ENCODE assay signal across 19 cellular contexts in the genomic region with DNA sequence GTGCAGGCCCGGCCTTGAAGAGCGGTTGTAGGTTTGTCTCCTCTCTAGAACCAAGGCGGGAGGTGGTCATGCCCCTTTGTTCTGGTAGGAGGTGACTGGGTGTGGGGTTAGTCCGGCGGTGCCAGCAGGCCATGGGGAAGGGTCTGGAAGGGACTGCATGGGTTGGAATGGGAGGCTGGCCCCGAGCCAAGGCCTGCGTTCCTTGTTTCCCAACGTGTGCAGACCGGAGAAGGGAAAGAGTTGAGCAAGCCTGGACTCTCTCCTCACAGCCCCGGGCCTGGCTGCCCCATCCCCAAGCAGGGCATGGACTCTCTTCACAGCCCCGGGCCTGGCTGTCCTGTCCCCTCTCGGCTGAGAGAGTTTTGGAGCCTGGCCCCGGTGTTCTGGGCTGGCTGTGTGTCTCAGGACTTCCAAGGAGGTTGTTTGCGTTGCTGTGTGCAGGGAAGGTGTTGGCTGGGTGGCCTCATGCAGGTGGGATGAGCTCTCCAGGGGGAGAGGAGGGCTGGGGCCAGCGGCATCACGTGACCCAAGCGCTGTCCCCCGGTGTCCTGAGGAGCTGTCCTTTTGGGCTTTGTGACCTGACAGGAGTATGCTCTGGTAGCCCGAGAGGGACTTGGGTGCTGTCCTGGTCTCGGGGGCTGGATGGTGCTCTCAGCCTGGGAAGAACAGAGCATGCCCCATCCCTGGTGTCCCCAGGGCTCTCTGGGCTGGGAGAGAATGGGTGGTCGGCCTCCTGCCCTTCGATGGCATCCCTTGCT. TPM values are rescaled to one million over a fixed set of nuclear protein-coding genes. Genes with fewer than 3 reads are reported as not detected.
DNase-seq lines count a peak whose midpoint lies in the region; ATAC-seq, FAIRE-seq and TF ChIP-seq lines count a peak whose summit lies in the region.
"Had no signal": no experiment of that assay in that cellular context is flagged by ENCODE, and none has a peak within 500 bp of the region (broad histone marks: within the 10 kb centered on the region; RNA-seq: fewer than 3 reads in every experiment).

No MANE protein-coding gene starts in this region.

- intact Hi-C loops in HepG2 (cut with micrococcal nuclease; ENCODE audit: unreplicated experiment) (no loop called here), right lobe of liver (cut with DNase I) (no loop called here), vagina (cut with DNase I) (loop anchor here (10.0 kb wide), 1 partner anchor 889 kb away; the partner anchor contains the start of genes NTHL1 and TSC2)

- H3K27ac Mint-ChIP-seq in osteocyte (ENCODE audit: unreplicated experiment): no peak overlapping the region
- H3K27ac Mint-ChIP-seq: activated CD8-positive, alpha-beta memory T cell treated with anti-CD3 and anti-CD28 coated beads, Interleukin-2, amount 10 ng/mL, durations not matched to agents 7 days and 5 days; CD8-positive, alpha-beta memory T cell; HFFc6 had no signal

- H3K9me3 ChIP-seq in HepG2 (ENCODE audit: low read length) (no peaks in the 10 kb centered on the region), right lobe of liver (no peaks in the 10 kb centered on the region), esophagus (ENCODE audit: control insufficient read depth in 2 of 2, insufficient read depth in 1 of 2, low read depth in 1 of 2, low read length in 1 of 2) (peaks cover 0 to 3% of the 10 kb centered on the region in 2 donors), neuronal stem cell (replicated peaks in 1 of 2; ENCODE audit: control insufficient read depth in 2 of 2, insufficient read depth in 1 of 2, low read depth in 1 of 2, low read length in 2 of 2) (no peaks in the 10 kb centered on the region), vagina (no peaks in the 10 kb centered on the region)
- H3K9me3 ChIP-seq: ascending aorta, suprapubic skin had no signal

- peak overlapping the region; percentile 16 for H2BK12ac ChIP-seq in neuronal stem cell (ENCODE audit: low read length)

- WGBS in HepG2 (ENCODE audit: low lambda C conversion rate): 12% methylated on average over 12 of the region's 22 CpGs
- 27% methylated on average over 9 of the region's 22 CpGs for WGBS in right lobe of liver (ENCODE audit: insufficient coverage, low coverage, low lambda C conversion rate, missing lambda C conversion rate)
- WGBS in esophagus, 2 donors: 54 to 62% methylated on average over 22 of the region's 22 CpGs
- no CpG with 5 or more reads among the region's 22 CpGs for WGBS in neuronal stem cell (ENCODE audit: extremely low coverage in 2 of 2, insufficient read length in 2 of 2, insufficient replicate concordance in 1 of 2), 2 donors

- BruUV-seq in HepG2 (replicated peaks; lab: Mats Ljungman, UMichigan): no TSS peak

- H3K9ac ChIP-seq in HepG2 (ENCODE audit: insufficient read depth, low read depth, low read length) (no peak overlapping the region), neuronal stem cell (ENCODE audit: low read depth, low read length, poor library complexity) (peak overlapping the region; percentile 44)

- no peak for FAIRE-seq in HepG2 (lab: Jason Lieb, UNC)

- H3K36me3 ChIP-seq in HepG2 (replicated peaks in 1 of 2; ENCODE audit: control insufficient read depth in 1 of 2, insufficient read depth in 2 of 2, low read length in 2 of 2) (no peaks in the 10 kb centered on the region), right lobe of liver (no peaks in the 10 kb centered on the region), esophagus (ENCODE audit: control insufficient read depth in 2 of 2, insufficient read depth in 2 of 2, low read length in 1 of 2) (no peaks in the 10 kb centered on the region), neuronal stem cell (replicated peaks in 1 of 2; ENCODE audit: control insufficient read depth in 2 of 2, insufficient read depth in 2 of 2, low read length in 2 of 2) (no peaks in the 10 kb centered on the region), vagina (no peaks in the 10 kb centered on the region)
- H3K36me3 ChIP-seq: ascending aorta, suprapubic skin had no signal

- peak; percentile 16 for ATAC-seq in HepG2
- ATAC-seq in right lobe of liver: no peak
- ATAC-seq in HG03159 (IDR thresholded peaks at IDR 0.05; ENCODE audit: unreplicated experiment): no peak
- ATAC-seq: activated CD8-positive, alpha-beta memory T cell treated with anti-CD3 and anti-CD28 coated beads, Interleukin-2, amount 10 ng/mL, durations not matched to agents 7 days and 5 days had no signal

- no peak overlapping the region for H3K14ac ChIP-seq in neuronal stem cell (ENCODE audit: low read length)

- H3K18ac ChIP-seq in neuronal stem cell (ENCODE audit: low read length): peak overlapping the region; percentile 28

- H4K91ac ChIP-seq in neuronal stem cell (ENCODE audit: low read depth, low read length, poor library complexity): peak overlapping the region; percentile 12

- CTCF ChIA-PET in HepG2 (lab: Yijun Ruan, JAX; ENCODE audit: low intra/inter-chr PET ratio, low total read pairs): no interaction called here

- H3K4me1 ChIP-seq in HepG2 (ENCODE audit: insufficient read depth, low read length) (peaks cover 58% of the 10 kb centered on the region), right lobe of liver (peaks cover 0 to 34% (median 16%) of the 10 kb centered on the region in 4 donors), esophagus (ENCODE audit: control insufficient read depth in 2 of 2, insufficient read depth in 2 of 2, low read length in 1 of 2) (peaks cover 8 to 10% of the 10 kb centered on the region in 2 donors), neuronal stem cell (ENCODE audit: control insufficient read depth in 2 of 2, insufficient read depth in 1 of 2, low read depth in 1 of 2, low read length in 2 of 2) (peaks cover 19 to 26% of the 10 kb centered on the region in 2 donors), vagina (peaks cover 43% of the 10 kb centered on the region)

- peak overlapping the region; percentile 55 for H2BK15ac ChIP-seq in neuronal stem cell (ENCODE audit: low read length)

- H3K23ac ChIP-seq in neuronal stem cell (ENCODE audit: low read depth, low read length, poor library complexity): peak overlapping the region; percentile 93

- DNase-seq in HepG2 (ENCODE audit: low spot score): peak; percentile 39
- DNase-seq in right lobe of liver: no peak
- no peak for DNase-seq in neuronal stem cell (ENCODE audit: low spot score)
- DNase-seq in vagina (ENCODE audit: extremely low spot score in 2 of 2): no peak
- no peak for DNase-seq in osteocyte (ENCODE audit: extremely low spot score, unreplicated experiment)
- no peak for DNase-seq in T-helper 2 cell
- DNase-seq: activated CD4-positive, CD25-positive, alpha-beta regulatory T cell treated with anti-CD3 and anti-CD28 coated beads, Interleukin-2, amount 50 U/mL, for 72 hours; activated CD8-positive, alpha-beta memory T cell treated with anti-CD3 and anti-CD28 coated beads, Interleukin-2, amount 10 ng/mL, durations not matched to agents 7 days and 5 days; activated gamma-delta T cell treated with Interleukin-2 at 50 U/mL for 16 hours; CD8-positive, alpha-beta memory T cell; HFFc6 had no signal

- peak overlapping the region; percentile 5 for H2AK5ac ChIP-seq in neuronal stem cell (ENCODE audit: low read depth, low read length)

- TF ChIP-seq CTCF in HepG2 (CRISPR knock-in tag; IDR thresholded peaks at IDR 0.05) (no peak), right lobe of liver (IDR thresholded peaks at IDR 0.05) (no peak), vagina (IDR thresholded peaks at IDR 0.05) (no peak), osteocyte (IDR thresholded peaks at IDR 0.05) (no peak)

- POLR2A ChIA-PET in HepG2 (lab: Yijun Ruan, JAX): no interaction called here

- H3K4me3 Mint-ChIP-seq in osteocyte (ENCODE audit: unreplicated experiment): no peak overlapping the region
- H3K4me3 Mint-ChIP-seq: activated CD8-positive, alpha-beta memory T cell treated with anti-CD3 and anti-CD28 coated beads, Interleukin-2, amount 10 ng/mL, durations not matched to agents 7 days and 5 days; HFFc6 had no signal

- H3K27me3 ChIP-seq in HepG2 (ENCODE audit: control insufficient read depth in 1 of 2, insufficient read depth in 2 of 2, low read length in 2 of 2) (peaks cover 8 to 79% of the 10 kb centered on the region in 2 experiments), right lobe of liver (peaks cover 0 to 3% of the 10 kb centered on the region in 2 donors), esophagus (ENCODE audit: control insufficient read depth in 1 of 2, insufficient read depth in 2 of 2, low read length in 2 of 2) (peaks cover 0 to 26% of the 10 kb centered on the region in 2 donors), neuronal stem cell (ENCODE audit: control insufficient read depth in 3 of 3, insufficient read depth in 3 of 3, low read depth in 1 of 3, low read length in 3 of 3) (peaks cover 0 to 19% (median 0%) of the 10 kb centered on the region in 3 experiments), vagina (peaks cover 11% of the 10 kb centered on the region)

- in situ Hi-C loops in HepG2 (cut with HindIII; ENCODE audit: extremely low pct_ligation_motif_present, low pct_unique_long_range_greater_than_20kb): no loop called here

- H3K9me3 Mint-ChIP-seq in osteocyte (ENCODE audit: unreplicated experiment): no peaks in the 10 kb centered on the region
- H3K9me3 Mint-ChIP-seq: CD8-positive, alpha-beta memory T cell; HFFc6 had no signal

- no peak overlapping the region for H4K8ac ChIP-seq in neuronal stem cell (ENCODE audit: low read depth, low read length)

- no peak overlapping the region for H2BK120ac ChIP-seq in neuronal stem cell (ENCODE audit: low read depth, low read length)

- peaks cover 2% of the 10 kb centered on the region for H3K27me3 Mint-ChIP-seq in osteocyte (ENCODE audit: unreplicated experiment)

- no peak for TF ChIP-seq RAD21 in HepG2 (CRISPR knock-in tag; IDR thresholded peaks at IDR 0.05)

- no peaks in the 10 kb centered on the region for H3K36me3 Mint-ChIP-seq in osteocyte (ENCODE audit: unreplicated experiment)
- H3K36me3 Mint-ChIP-seq: activated CD8-positive, alpha-beta memory T cell treated with anti-CD3 and anti-CD28 coated beads, Interleukin-2, amount 10 ng/mL, durations not matched to agents 7 days and 5 days; CD8-positive, alpha-beta memory T cell had no signal

- TF ChIP-seq POLR2A in HepG2 (IDR thresholded peaks at IDR 0.05; ENCODE audit: insufficient read depth in 1 of 2, low read depth in 2 of 2, low read length in 2 of 2) (no peak), right lobe of liver (IDR thresholded peaks at IDR 0.05) (no peak), vagina (IDR thresholded peaks at IDR 0.05) (no peak)

- H3K4ac ChIP-seq in neuronal stem cell (ENCODE audit: low read length): no peak overlapping the region

- no peak overlapping the region for H2AFZ ChIP-seq in HepG2 (ENCODE audit: low read length)
- H2AFZ ChIP-seq in neuronal stem cell (ENCODE audit: low read length): no peak overlapping the region

- 0 out of 2 replicates have a peak, but pooled peaks cover 8% of the 10 kb centered on the region for H4K20me1 ChIP-seq in HepG2 (ENCODE audit: insufficient read depth, low read length)

- H3K27ac ChIP-seq in HepG2 (ENCODE audit: extremely low read length, insufficient read depth, low read length) (no peak overlapping the region), right lobe of liver (peak overlapping the region in 1 of 3 donors; percentile 72), esophagus (ENCODE audit: low read depth in 2 of 2, low read length in 1 of 2) (peak overlapping the region; percentile 27 to 34), neuronal stem cell (replicated peaks; ENCODE audit: low read length) (no peak overlapping the region), vagina (peak overlapping the region; percentile 54)
- H3K27ac ChIP-seq: RWPE1, suprapubic skin had no signal

- H3K79me1 ChIP-seq in neuronal stem cell (ENCODE audit: low read depth, low read length): peaks cover 19% of the 10 kb centered on the region

- H2BK5ac ChIP-seq in neuronal stem cell (ENCODE audit: low read length): peak overlapping the region; percentile 75

- TF ChIP-seq EP300 in HepG2 (IDR thresholded peaks at IDR 0.05; ENCODE audit: low read depth in 2 of 2, low read length in 2 of 2) (no peak), HepG2 (CRISPR knock-in tag; IDR thresholded peaks at IDR 0.05; ENCODE audit: borderline replicate concordance) (no peak)

- no peaks in the 10 kb centered on the region for H3K79me2 ChIP-seq in HepG2 (ENCODE audit: insufficient read depth, low read length)

- H3K4me1 Mint-ChIP-seq in osteocyte (ENCODE audit: unreplicated experiment): peaks cover 19% of the 10 kb centered on the region
- H3K4me1 Mint-ChIP-seq: activated CD8-positive, alpha-beta memory T cell treated with anti-CD3 and anti-CD28 coated beads, Interleukin-2, amount 10 ng/mL, durations not matched to agents 7 days and 5 days had no signal

- peak overlapping the region; percentile 72 for H3K4me2 ChIP-seq in HepG2 (ENCODE audit: low read depth, low read length)
- no peak overlapping the region for H3K4me2 ChIP-seq in neuronal stem cell (ENCODE audit: insufficient read depth, low read length, poor library complexity, severe bottlenecking)

- peak overlapping the region; percentile 9 to 53 (median 34); a peak in 5 of 6 replicates for H3K4me3 ChIP-seq in HepG2 (replicated peaks in 1 of 3; ENCODE audit: insufficient read depth in 1 of 3, low read depth in 2 of 3, low read length in 3 of 3)
- H3K4me3 ChIP-seq in right lobe of liver: peak overlapping the region in 1 of 3 donors; percentile 43
- H3K4me3 ChIP-seq in esophagus (ENCODE audit: low read depth in 1 of 2, low read length in 2 of 2): no peak overlapping the region
- no peak overlapping the region for H3K4me3 ChIP-seq in neuronal stem cell (ENCODE audit: low read length in 2 of 2)
- peak overlapping the region; percentile 34 to 55 for H3K4me3 ChIP-seq in vagina

RNA-seq across cellular contexts. Expression of gene CACNA1H, which starts 2.6 kb away (rescaled TPM):
- total RNA-seq in HepG2 (2016; rRNA removed; fragmentation: Illumina TruSeq; extraction: Trizol): 0.40 and 0.56 TPM in 2 replicates
- under 0.01 TPM in 1 of 2 replicates, not detected in the other for total RNA-seq in HepG2 (2016; cell fraction: cytosol; rRNA removed; fragmentation: Illumina TruSeq; extraction: Trizol; ENCODE audit: low read depth)
- total RNA-seq in HepG2 (2016; cell fraction: insoluble cytoplasmic fraction; rRNA removed; fragmentation: Illumina TruSeq; extraction: Trizol): 0.30 and 0.52 TPM in 2 replicates
- total RNA-seq in HepG2 (2016; cell fraction: membrane; rRNA removed; fragmentation: Illumina TruSeq; extraction: Trizol): 0.17 and 0.22 TPM in 2 replicates
- 0.59 and 1.2 TPM in 2 replicates for total RNA-seq in HepG2 (2016; cell fraction: nucleus; rRNA removed; fragmentation: Illumina TruSeq; extraction: Trizol)
- polyA plus RNA-seq in HepG2 (2011; rRNA removed): 1.8 and 3.0 TPM in 2 replicates
- 1.9 and 2.4 TPM in 2 replicates for polyA plus RNA-seq in HepG2 (2011; cell fraction: cytosol; rRNA removed)
- polyA plus RNA-seq in HepG2 (2011; cell fraction: nucleus; rRNA removed): 13.0 and 15.5 TPM in 2 replicates
- 0.21 and 1.4 TPM in 2 replicates for polyA plus RNA-seq in HepG2 (2012)
- 0.03 and 0.05 TPM in 2 replicates for polyA plus RNA-seq in HepG2 (2016; cell fraction: cytosol; fragmentation: Illumina TruSeq; extraction: Trizol; ENCODE audit: low read depth)
- polyA plus RNA-seq in HepG2 (2016; cell fraction: insoluble cytoplasmic fraction; fragmentation: Illumina TruSeq; extraction: Trizol; ENCODE audit: low read depth): 0.22 TPM in 2 replicates
- 0.10 and 0.14 TPM in 2 replicates for polyA plus RNA-seq in HepG2 (2016; cell fraction: membrane; fragmentation: Illumina TruSeq; extraction: Trizol; ENCODE audit: low read depth)
- polyA plus RNA-seq in HepG2 (2016; cell fraction: nucleus; fragmentation: Illumina TruSeq; extraction: Trizol; ENCODE audit: insufficient read depth, low read depth): 1.6 and 2.0 TPM in 2 replicates
- 0.40 and 7.6 TPM in 2 replicates for polyA minus RNA-seq in HepG2 (2011; rRNA and poly(A)+ RNA removed; ENCODE audit: low replicate concordance)
- polyA minus RNA-seq in HepG2 (2011; cell fraction: cytosol; rRNA and poly(A)+ RNA removed): 3.0 and 3.5 TPM in 2 replicates
- 2.7 and 4.5 TPM in 2 replicates for polyA minus RNA-seq in HepG2 (2011; cell fraction: nucleus; rRNA and poly(A)+ RNA removed)
- 10 to 100 TPM in 1 of 6 experiments, 1 to 10 TPM in 3, under 1 TPM in 2; 0.56 to 14.0 (median 5.0) TPM for total RNA-seq in right lobe of liver
- polyA plus RNA-seq in esophagus: 1 to 10 TPM; 6.4 to 6.5 TPM
- 21.5 TPM for polyA plus RNA-seq in neuronal stem cell (2013, experiment 1 of 2)
- polyA plus RNA-seq in neuronal stem cell (2013, experiment 2 of 2): 21.7 TPM
- total RNA-seq in vagina: 10.8 TPM
- total RNA-seq in osteocyte: 21.2 and 21.3 TPM in 2 replicates

RNA-seq across cellular contexts. Expression of gene C1QTNF8, which starts 59.5 kb away (rescaled TPM):
- total RNA-seq in HepG2 (2016; rRNA removed; fragmentation: Illumina TruSeq; extraction: Trizol): 0.09 TPM in 1 of 2 replicates, not detected in the other
- total RNA-seq in HepG2 (2016; cell fraction: cytosol; rRNA removed; fragmentation: Illumina TruSeq; extraction: Trizol; ENCODE audit: low read depth): 0.20 TPM in 1 of 2 replicates, not detected in the other
- not detected in 2 replicates for total RNA-seq in HepG2 (2016; cell fraction: insoluble cytoplasmic fraction; rRNA removed; fragmentation: Illumina TruSeq; extraction: Trizol)
- not detected in 2 replicates for total RNA-seq in HepG2 (2016; cell fraction: membrane; rRNA removed; fragmentation: Illumina TruSeq; extraction: Trizol)
- 0.22 TPM in 1 of 2 replicates, not detected in the other for total RNA-seq in HepG2 (2016; cell fraction: nucleus; rRNA removed; fragmentation: Illumina TruSeq; extraction: Trizol)
- polyA plus RNA-seq in HepG2 (2011; rRNA removed): not detected in 2 replicates
- not detected in 2 replicates for polyA plus RNA-seq in HepG2 (2011; cell fraction: cytosol; rRNA removed)
- 0.13 TPM in 1 of 2 replicates, not detected in the other for polyA plus RNA-seq in HepG2 (2011; cell fraction: nucleus; rRNA removed)
- not detected in 2 replicates for polyA plus RNA-seq in HepG2 (2012)
- polyA plus RNA-seq in HepG2 (2016; cell fraction: cytosol; fragmentation: Illumina TruSeq; extraction: Trizol; ENCODE audit: low read depth): not detected in 2 replicates
- not detected in 2 replicates for polyA plus RNA-seq in HepG2 (2016; cell fraction: insoluble cytoplasmic fraction; fragmentation: Illumina TruSeq; extraction: Trizol; ENCODE audit: low read depth)
- not detected in 2 replicates for polyA plus RNA-seq in HepG2 (2016; cell fraction: membrane; fragmentation: Illumina TruSeq; extraction: Trizol; ENCODE audit: low read depth)
- polyA plus RNA-seq in HepG2 (2016; cell fraction: nucleus; fragmentation: Illumina TruSeq; extraction: Trizol; ENCODE audit: insufficient read depth, low read depth): not detected in 2 replicates
- polyA minus RNA-seq in HepG2 (2011; rRNA and poly(A)+ RNA removed; ENCODE audit: low replicate concordance): not detected in 2 replicates
- polyA minus RNA-seq in HepG2 (2011; cell fraction: cytosol; rRNA and poly(A)+ RNA removed): not detected in 2 replicates
- not detected in 2 replicates for polyA minus RNA-seq in HepG2 (2011; cell fraction: nucleus; rRNA and poly(A)+ RNA removed)
- not detected for total RNA-seq in right lobe of liver
- polyA plus RNA-seq in esophagus: not detected
- polyA plus RNA-seq in neuronal stem cell (2013, experiment 1 of 2): not detected
- not detected for polyA plus RNA-seq in neuronal stem cell (2013, experiment 2 of 2)
- total RNA-seq in vagina: not detected
- not detected in 2 replicates for total RNA-seq in osteocyte
- total RNA-seq: activated CD8-positive, alpha-beta memory T cell treated with anti-CD3 and anti-CD28 coated beads, Interleukin-2, amount 10 ng/mL, durations not matched to agents 7 days and 5 days; ascending aorta; CD8-positive, alpha-beta memory T cell; epithelial cell of proximal tubule; HFFc6; renal cortical epithelial cell; suprapubic skin; T-helper 1 cell treated with Interleukin-12 subunit alpha and Interleukin-12 subunit beta and Interleukin-4 antibody, amounts not matched to agents 30 ng/mL and 1 ng/mL, for 36 hours had no signal
- polyA plus RNA-seq: CD8-positive, alpha-beta memory T cell had no signal

Comparison
In these comparisons a context has a peak if more than half of its experiments do, and no peak if none do; other contexts are left out.
1. H3K27ac ChIP-seq: peak in esophagus (2 of 2) and vagina (single experiment); none in HepG2 (single experiment) and neuronal stem cell (single experiment).
2. H3K4me3 ChIP-seq: peak in HepG2 (3 of 3) and vagina (2 of 2); none in esophagus (0 of 2) and neuronal stem cell (0 of 2).